ENCODE assay signal across 4 cellular contexts in the genomic region with DNA sequence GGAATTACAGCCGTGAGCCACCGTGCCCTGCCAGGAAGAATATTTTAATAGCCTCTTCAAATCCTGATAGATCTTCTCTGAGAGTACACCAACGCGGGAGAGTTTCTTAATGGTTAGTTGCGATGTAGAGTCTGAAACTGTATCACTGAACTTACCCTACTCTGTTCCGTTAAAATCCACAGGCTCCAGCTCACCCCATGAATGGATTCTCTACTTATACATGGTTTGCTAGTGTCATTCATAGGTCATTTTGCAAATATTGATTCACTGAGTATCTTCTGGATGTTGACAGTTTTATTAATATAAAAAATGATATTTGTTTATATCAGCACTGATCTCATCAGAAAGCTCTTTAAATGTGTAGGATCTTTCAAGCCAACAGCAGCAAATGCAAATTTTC.
"Had no signal": no experiment of that assay in that cellular context is flagged by ENCODE, and none has a peak within 500 bp of the region (broad histone marks: within the 10 kb centered on the region; RNA-seq: fewer than 3 reads in every experiment).

No MANE protein-coding gene starts in this region.

- ATAC-seq: GM23338 had no signal

- H3K4me3 Mint-ChIP-seq: GM23338, H9 had no signal

- H3K27ac Mint-ChIP-seq: GM23338, IgD-negative memory B cell had no signal

- H3K4me1 Mint-ChIP-seq: GM23338, H9, IgD-negative memory B cell had no signal

- H3K9me3 Mint-ChIP-seq: GM23338, H9, IgD-negative memory B cell had no signal

- H3K36me3 Mint-ChIP-seq: IgD-negative memory B cell had no signal

- H3K27me3 Mint-ChIP-seq: IgD-negative memory B cell had no signal

- DNase-seq: H9, HCEC 1CT had no signal
